ENCODE assay signal across 1 cellular context in the genomic region with DNA sequence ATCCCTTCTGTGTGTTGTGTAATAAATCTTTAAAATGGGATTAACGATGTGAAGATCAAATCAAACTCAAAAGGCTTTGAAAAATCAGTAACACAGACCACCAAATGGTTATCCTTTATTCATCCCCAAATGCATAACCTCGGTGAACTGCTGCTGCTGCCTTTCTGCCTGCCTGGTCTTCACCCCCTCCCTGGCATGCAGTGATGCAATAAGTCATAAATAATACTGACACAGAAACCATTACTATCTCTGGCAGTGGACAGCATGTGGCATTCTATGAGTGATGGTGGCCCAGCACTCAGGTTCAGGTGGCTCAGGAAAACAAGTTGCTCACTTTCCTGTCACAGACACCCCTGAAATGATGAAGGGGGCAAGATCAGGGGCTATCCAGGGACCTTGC.
TF ChIP-seq lines count a peak whose summit lies in the region.

No MANE protein-coding gene starts in this region.

TF ChIP-seq in H1, 55 proteins besides CTCF, POLR2A, EP300 and RAD21:
- TF ChIP-seq, protein P1, sequence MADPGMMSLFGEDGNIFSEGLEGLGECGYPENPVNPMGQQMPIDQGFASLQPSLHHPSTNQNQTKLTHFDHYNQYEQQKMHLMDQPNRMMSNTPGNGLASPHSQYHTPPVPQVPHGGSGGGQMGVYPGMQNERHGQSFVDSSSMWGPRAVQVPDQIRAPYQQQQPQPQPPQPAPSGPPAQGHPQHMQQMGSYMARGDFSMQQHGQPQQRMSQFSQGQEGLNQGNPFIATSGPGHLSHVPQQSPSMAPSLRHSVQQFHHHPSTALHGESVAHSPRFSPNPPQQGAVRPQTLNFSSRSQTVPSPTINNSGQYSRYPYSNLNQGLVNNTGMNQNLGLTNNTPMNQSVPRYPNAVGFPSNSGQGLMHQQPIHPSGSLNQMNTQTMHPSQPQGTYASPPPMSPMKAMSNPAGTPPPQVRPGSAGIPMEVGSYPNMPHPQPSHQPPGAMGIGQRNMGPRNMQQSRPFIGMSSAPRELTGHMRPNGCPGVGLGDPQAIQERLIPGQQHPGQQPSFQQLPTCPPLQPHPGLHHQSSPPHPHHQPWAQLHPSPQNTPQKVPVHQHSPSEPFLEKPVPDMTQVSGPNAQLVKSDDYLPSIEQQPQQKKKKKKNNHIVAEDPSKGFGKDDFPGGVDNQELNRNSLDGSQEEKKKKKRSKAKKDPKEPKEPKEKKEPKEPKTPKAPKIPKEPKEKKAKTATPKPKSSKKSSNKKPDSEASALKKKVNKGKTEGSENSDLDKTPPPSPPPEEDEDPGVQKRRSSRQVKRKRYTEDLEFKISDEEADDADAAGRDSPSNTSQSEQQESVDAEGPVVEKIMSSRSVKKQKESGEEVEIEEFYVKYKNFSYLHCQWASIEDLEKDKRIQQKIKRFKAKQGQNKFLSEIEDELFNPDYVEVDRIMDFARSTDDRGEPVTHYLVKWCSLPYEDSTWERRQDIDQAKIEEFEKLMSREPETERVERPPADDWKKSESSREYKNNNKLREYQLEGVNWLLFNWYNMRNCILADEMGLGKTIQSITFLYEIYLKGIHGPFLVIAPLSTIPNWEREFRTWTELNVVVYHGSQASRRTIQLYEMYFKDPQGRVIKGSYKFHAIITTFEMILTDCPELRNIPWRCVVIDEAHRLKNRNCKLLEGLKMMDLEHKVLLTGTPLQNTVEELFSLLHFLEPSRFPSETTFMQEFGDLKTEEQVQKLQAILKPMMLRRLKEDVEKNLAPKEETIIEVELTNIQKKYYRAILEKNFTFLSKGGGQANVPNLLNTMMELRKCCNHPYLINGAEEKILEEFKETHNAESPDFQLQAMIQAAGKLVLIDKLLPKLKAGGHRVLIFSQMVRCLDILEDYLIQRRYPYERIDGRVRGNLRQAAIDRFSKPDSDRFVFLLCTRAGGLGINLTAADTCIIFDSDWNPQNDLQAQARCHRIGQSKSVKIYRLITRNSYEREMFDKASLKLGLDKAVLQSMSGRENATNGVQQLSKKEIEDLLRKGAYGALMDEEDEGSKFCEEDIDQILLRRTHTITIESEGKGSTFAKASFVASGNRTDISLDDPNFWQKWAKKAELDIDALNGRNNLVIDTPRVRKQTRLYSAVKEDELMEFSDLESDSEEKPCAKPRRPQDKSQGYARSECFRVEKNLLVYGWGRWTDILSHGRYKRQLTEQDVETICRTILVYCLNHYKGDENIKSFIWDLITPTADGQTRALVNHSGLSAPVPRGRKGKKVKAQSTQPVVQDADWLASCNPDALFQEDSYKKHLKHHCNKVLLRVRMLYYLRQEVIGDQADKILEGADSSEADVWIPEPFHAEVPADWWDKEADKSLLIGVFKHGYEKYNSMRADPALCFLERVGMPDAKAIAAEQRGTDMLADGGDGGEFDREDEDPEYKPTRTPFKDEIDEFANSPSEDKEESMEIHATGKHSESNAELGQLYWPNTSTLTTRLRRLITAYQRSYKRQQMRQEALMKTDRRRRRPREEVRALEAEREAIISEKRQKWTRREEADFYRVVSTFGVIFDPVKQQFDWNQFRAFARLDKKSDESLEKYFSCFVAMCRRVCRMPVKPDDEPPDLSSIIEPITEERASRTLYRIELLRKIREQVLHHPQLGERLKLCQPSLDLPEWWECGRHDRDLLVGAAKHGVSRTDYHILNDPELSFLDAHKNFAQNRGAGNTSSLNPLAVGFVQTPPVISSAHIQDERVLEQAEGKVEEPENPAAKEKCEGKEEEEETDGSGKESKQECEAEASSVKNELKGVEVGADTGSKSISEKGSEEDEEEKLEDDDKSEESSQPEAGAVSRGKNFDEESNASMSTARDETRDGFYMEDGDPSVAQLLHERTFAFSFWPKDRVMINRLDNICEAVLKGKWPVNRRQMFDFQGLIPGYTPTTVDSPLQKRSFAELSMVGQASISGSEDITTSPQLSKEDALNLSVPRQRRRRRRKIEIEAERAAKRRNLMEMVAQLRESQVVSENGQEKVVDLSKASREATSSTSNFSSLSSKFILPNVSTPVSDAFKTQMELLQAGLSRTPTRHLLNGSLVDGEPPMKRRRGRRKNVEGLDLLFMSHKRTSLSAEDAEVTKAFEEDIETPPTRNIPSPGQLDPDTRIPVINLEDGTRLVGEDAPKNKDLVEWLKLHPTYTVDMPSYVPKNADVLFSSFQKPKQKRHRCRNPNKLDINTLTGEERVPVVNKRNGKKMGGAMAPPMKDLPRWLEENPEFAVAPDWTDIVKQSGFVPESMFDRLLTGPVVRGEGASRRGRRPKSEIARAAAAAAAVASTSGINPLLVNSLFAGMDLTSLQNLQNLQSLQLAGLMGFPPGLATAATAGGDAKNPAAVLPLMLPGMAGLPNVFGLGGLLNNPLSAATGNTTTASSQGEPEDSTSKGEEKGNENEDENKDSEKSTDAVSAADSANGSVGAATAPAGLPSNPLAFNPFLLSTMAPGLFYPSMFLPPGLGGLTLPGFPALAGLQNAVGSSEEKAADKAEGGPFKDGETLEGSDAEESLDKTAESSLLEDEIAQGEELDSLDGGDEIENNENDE (IDR thresholded peaks at IDR 0.05; ENCODE audit: insufficient replicate concordance, low read length), result no peak
- no peak for TF ChIP-seq SIX5 (IDR thresholded peaks at IDR 0.05; ENCODE audit: low read depth, low read length)
- no peak for TF ChIP-seq RFX5 (IDR thresholded peaks at IDR 0.05; ENCODE audit: borderline replicate concordance, low read depth, low read length)
- no peak for TF ChIP-seq SRF (IDR thresholded peaks at IDR 0.05; ENCODE audit: low read depth, low read length)
- TF ChIP-seq SIN3A (conservative IDR thresholded peaks at IDR 0.05 in 1 of 2, IDR thresholded peaks at IDR 0.05 in 1 of 2; ENCODE audit: low read depth in 1 of 2, low read length in 2 of 2), result no peak
- no peak for TF ChIP-seq FOSL1 (IDR thresholded peaks at IDR 0.05; ENCODE audit: insufficient read depth, low read depth, low read length)
- TF ChIP-seq, protein P2, sequence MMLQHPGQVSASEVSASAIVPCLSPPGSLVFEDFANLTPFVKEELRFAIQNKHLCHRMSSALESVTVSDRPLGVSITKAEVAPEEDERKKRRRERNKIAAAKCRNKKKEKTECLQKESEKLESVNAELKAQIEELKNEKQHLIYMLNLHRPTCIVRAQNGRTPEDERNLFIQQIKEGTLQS (IDR thresholded peaks at IDR 0.05; ENCODE audit: insufficient read depth, low read depth, low read length), result no peak
- TF ChIP-seq CHD1 (IDR thresholded peaks at IDR 0.05; ENCODE audit: low read depth, low read length), result no peak
- no peak for TF ChIP-seq NANOG (IDR thresholded peaks at IDR 0.05; ENCODE audit: insufficient read depth, low read depth, low read length, poor library complexity, severe bottlenecking)
- TF ChIP-seq CHD2 (IDR thresholded peaks at IDR 0.05; ENCODE audit: low read length), result no peak
- TF ChIP-seq HDAC6 (IDR thresholded peaks at IDR 0.05; ENCODE audit: low read depth, low read length), result no peak
- TF ChIP-seq RNF2 (IDR thresholded peaks at IDR 0.05; ENCODE audit: borderline replicate concordance, low read depth, low read length, missing control alignments, poor library complexity, severe bottlenecking), result no peak
- no peak for TF ChIP-seq HDAC2 (IDR thresholded peaks at IDR 0.05; ENCODE audit: borderline replicate concordance in 1 of 2, low read depth in 2 of 2, low read length in 2 of 2)
